Comparison of ENCODE assay signal across 13 cellular contexts in genomic region chr1:228265167-228265566, GRCh38. TPM values are rescaled to one million over a fixed set of nuclear protein-coding genes. Genes with fewer than 3 reads are reported as not detected.
DNase-seq lines count a peak whose midpoint lies in the region; ATAC-seq, FAIRE-seq and TF ChIP-seq lines count a peak whose summit lies in the region.
"Had no signal": no experiment of that assay in that cellular context is flagged by ENCODE, and none has a peak within 500 bp of the region (broad histone marks: within the 10 kb centered on the region; RNA-seq: fewer than 3 reads in every experiment).

No MANE protein-coding gene starts in this region.

- H3K4me1 ChIP-seq in GM12878 (ENCODE audit: control insufficient read depth, insufficient read depth, low read length), result no peaks in the 10 kb centered on the region

- TF ChIP-seq POLR2A in GM12878 (IDR thresholded peaks at IDR 0.05; ENCODE audit: low read depth, low read length), result no peak

- no TSS peak for BruUV-seq in GM12878 (replicated peaks; lab: Mats Ljungman, UMichigan)

- in situ Hi-C loops in GM12878 (cut with MboI), result no loop called here

- no peak for TF ChIP-seq EP300 in GM12878 (IDR thresholded peaks at IDR 0.05; ENCODE audit: borderline replicate concordance in 1 of 2, control insufficient read depth in 1 of 2, low read depth in 2 of 2, low read length in 2 of 2)

- POLR2A ChIA-PET in GM12878 (lab: Charles Lee), result no interaction called here

- peak; percentile 65 for TF ChIP-seq CTCF in LNCaP clone FGC (IDR thresholded peaks at IDR 0.05; ENCODE audit: control insufficient read depth, extremely low read depth, insufficient read depth)
- 0 out of 6 replicates have a peak, but pooled peaks of 2 of the 3 experiments have one; percentile 13 to 20 for TF ChIP-seq CTCF in GM12878 (IDR thresholded peaks at IDR 0.05 in 2 of 3, conservative IDR thresholded peaks at IDR 0.05 in 1 of 3; ENCODE audit: control insufficient read depth in 2 of 3, extremely low read depth in 1 of 3, insufficient read depth in 1 of 3, low read depth in 3 of 3, low read length in 3 of 3)
- TF ChIP-seq CTCF in omental fat pad (IDR thresholded peaks at IDR 0.05), result no peak

- H2AFZ ChIP-seq in GM12878 (ENCODE audit: control insufficient read depth, low read depth, low read length), result no peak overlapping the region

- H3K4me2 ChIP-seq in GM12878 (ENCODE audit: control insufficient read depth, insufficient read depth), result no peak overlapping the region
- H3K4me2 ChIP-seq: KMS-11 had no signal

- SMC1A ChIA-PET in GM12878 (lab: Charles Lee; ENCODE audit: uncharacterized antibody, unreplicated experiment), result no interaction called here

- DNase-seq in EH (ENCODE audit: low read depth), result peak; percentile 34
- DNase-seq in LNCaP clone FGC (ENCODE audit: low read depth), result no peak
- DNase-seq in GM12878 (ENCODE audit: low read depth, low spot score), result no peak
- peak; percentile 41 to 52 for DNase-seq in lung microvascular endothelial cell (ENCODE audit: low read depth in 2 of 2)
- DNase-seq in COR-L47 (lab: John Stamatoyannopoulos, UW), result no peak
- DNase-seq in omental fat pad (ENCODE audit: low spot score), result no peak
- DNase-seq: left cardiac atrium; NCI-H510A; ovary; stimulated activated CD4-positive, alpha-beta T cell treated with anti-CD3 and anti-CD28 coated beads, Interleukin-4, amount 100 ng/mL, for 4 hours; SW 1271 had no signal

- TF ChIP-seq RAD21 in GM12878 (IDR thresholded peaks at IDR 0.05; ENCODE audit: insufficient read depth, low read depth, low read length), result no peak

- H3K27ac ChIP-seq in GM12878 (ENCODE audit: control insufficient read depth, insufficient read depth), result no peak overlapping the region
- H3K27ac ChIP-seq: KMS-11, ovary had no signal

- RAD21 ChIA-PET in GM12878 (lab: Charles Lee; ENCODE audit: unreplicated experiment), result no interaction called here

- no peak overlapping the region for H3K4me3 ChIP-seq in LNCaP clone FGC (ENCODE audit: low read depth, low read length)
- no peak overlapping the region for H3K4me3 ChIP-seq in GM12878
- H3K4me3 ChIP-seq: ovary had no signal

- CTCF ChIA-PET in GM12878 (lab: Yijun Ruan, JAX), result no interaction called here

- no peaks in the 10 kb centered on the region for H3K9me3 ChIP-seq in GM12878 (replicated peaks; ENCODE audit: control insufficient read depth, insufficient read depth, low read length)
- H3K9me3 ChIP-seq: ovary had no signal

- no peak overlapping the region for H3K9ac ChIP-seq in GM12878 (ENCODE audit: control insufficient read depth, insufficient read depth, low read length)
- H3K9ac ChIP-seq: KMS-11 had no signal

- intact Hi-C loops in GM12878 (cut with micrococcal nuclease; ENCODE audit: unreplicated experiment), result no loop called here

- FAIRE-seq in GM12878 (lab: Jason Lieb, UNC), result no peak

- H3K36me3 ChIP-seq in GM12878 (ENCODE audit: control insufficient read depth in 2 of 2, insufficient read depth in 2 of 2, low read length in 1 of 2), result no peaks in the 10 kb centered on the region
- H3K36me3 ChIP-seq: ovary had no signal

- no peaks in the 10 kb centered on the region; a peak in 1 of 4 replicates for H3K27me3 ChIP-seq in GM12878 (replicated peaks in 1 of 2; ENCODE audit: control insufficient read depth in 2 of 2, insufficient read depth in 2 of 2, low read length in 1 of 2)
- H3K27me3 ChIP-seq: ovary had no signal

- ATAC-seq in GM12878 (peak; percentile 42; the same call in 1 of the 3 replicates), HG03520 (IDR thresholded peaks at IDR 0.05; ENCODE audit: unreplicated experiment) (no peak), omental fat pad (ENCODE audit: low FRiP score) (no peak)
- ATAC-seq: left cardiac atrium had no signal

- H3K79me2 ChIP-seq in GM12878 (ENCODE audit: control insufficient read depth, insufficient read depth, low read length), result no peaks in the 10 kb centered on the region

- no peaks in the 10 kb centered on the region for H4K20me1 ChIP-seq in GM12878 (ENCODE audit: control insufficient read depth, insufficient read depth)

TF ChIP-seq in GM12878, 131 proteins besides CTCF, POLR2A, EP300 and RAD21:
- no peak for TF ChIP-seq RAD51 (IDR thresholded peaks at IDR 0.05)
- TF ChIP-seq NR2C1 (IDR thresholded peaks at IDR 0.05), result no peak
- no peak for TF ChIP-seq ATF3 (IDR thresholded peaks at IDR 0.05; ENCODE audit: borderline replicate concordance, extremely low read depth, low read depth, low read length)
- TF ChIP-seq YBX1 (IDR thresholded peaks at IDR 0.05), result no peak
- no peak for TF ChIP-seq ZBTB33 (IDR thresholded peaks at IDR 0.05)

RNA-seq across cellular contexts. Expression of gene OBSCN, which starts 57.3 kb away (rescaled TPM):
- 4.8 and 6.7 TPM in 2 replicates for total RNA-seq in GM12878 (2013; cell fraction: nucleolus; rRNA removed)
- 0.11 and 0.34 TPM in 2 replicates for total RNA-seq in GM12878 (2014; rRNA removed)
- 0.04 and 0.05 TPM in 2 replicates for total RNA-seq in GM12878 (2014; rRNA removed; fragmentation: Illumina TruSeq; extraction: Trizol)
- total RNA-seq in GM12878 (2021), result 0.11 and 0.36 TPM in 2 replicates
- polyA plus RNA-seq in GM12878 (2011; ENCODE audit: low read depth), result 0.04 TPM
- polyA plus RNA-seq in GM12878 (2011; rRNA removed), result 0.07 and 0.18 TPM in 2 replicates
- polyA plus RNA-seq in GM12878 (2011; cell fraction: cytosol; rRNA removed), result 0.48 and 0.49 TPM in 2 replicates
- 1.3 and 2.0 TPM in 2 replicates for polyA plus RNA-seq in GM12878 (2011; cell fraction: nucleus; rRNA removed)
- 0.18 and 1.00 TPM in 2 replicates for polyA plus RNA-seq in GM12878 (2012)
- polyA plus RNA-seq in GM12878 (2014; fragmentation: Illumina TruSeq; extraction: Trizol), result 0.03 TPM in 1 of 2 replicates, not detected in the other
- not detected for polyA plus RNA-seq in GM12878 (2014; fragmentation: Nextera tagmentation; extraction: Ambion mirVana)
- 0.01 and 0.30 TPM in 2 replicates for polyA plus RNA-seq in GM12878 (2014; rRNA removed)
- polyA plus RNA-seq in GM12878 (2016; fragmentation: Nextera tagmentation; extraction: Ambion mirVana), result under 1 TPM; 0.06 to 0.09 TPM
- 0.37 and 0.93 TPM in 2 replicates for polyA minus RNA-seq in GM12878 (2011; rRNA and poly(A)+ RNA removed)
- polyA minus RNA-seq in GM12878 (2011; cell fraction: cytosol; rRNA and poly(A)+ RNA removed), result 0.21 and 0.27 TPM in 2 replicates
- polyA minus RNA-seq in GM12878 (2011; cell fraction: nucleus; rRNA and poly(A)+ RNA removed), result 0.48 and 0.86 TPM in 2 replicates
- total RNA-seq in lung microvascular endothelial cell, result 2.2 and 9.5 TPM in 2 replicates
- total RNA-seq in omental fat pad, result 10 to 100 TPM in 2 of 4 donors, 1 to 10 TPM in 2; 5.4 to 26.0 (median 9.7) TPM

Comparison
In these comparisons a context has a peak if more than half of its experiments do, and no peak if none do; other contexts are left out.
1. DNase-seq: peak in EH (single experiment) and lung microvascular endothelial cell (2 of 2); none in LNCaP clone FGC (single experiment), GM12878 (single experiment), COR-L47 (single experiment) and omental fat pad (single experiment).
2. CTCF ChIP-seq: peak in LNCaP clone FGC (single experiment) and GM12878 (2 of 3); none in omental fat pad (0 of 3).